ENCODE assay signal across 5 cellular contexts in the genomic region with DNA sequence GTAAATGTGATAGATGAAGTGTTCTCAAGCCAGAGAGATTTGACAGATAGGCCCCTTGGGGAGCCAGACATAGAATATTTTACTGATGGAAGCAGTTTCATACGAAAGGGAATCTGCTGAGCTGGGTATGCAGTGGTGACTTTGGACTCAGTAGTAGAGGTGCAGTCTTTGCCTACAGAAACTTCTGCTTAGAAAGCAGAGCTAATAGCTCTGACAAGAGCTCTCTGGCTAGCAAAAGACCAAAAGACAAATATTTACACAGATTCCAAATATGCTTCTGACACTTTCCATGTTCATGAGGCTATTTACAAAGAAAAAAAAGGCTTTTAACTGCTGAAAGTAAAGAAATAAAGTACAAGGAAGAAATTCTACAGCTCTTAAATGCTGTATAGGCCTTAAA. TPM values are rescaled to one million over a fixed set of nuclear protein-coding genes. Genes with fewer than 3 reads are reported as not detected.
"Had no signal": no experiment of that assay in that cellular context is flagged by ENCODE, and none has a peak within 500 bp of the region (broad histone marks: within the 10 kb centered on the region; RNA-seq: fewer than 3 reads in every experiment).

No MANE protein-coding gene starts in this region.

RNA-seq across cellular contexts. Expression of gene ACSM1, which starts 19.9 kb away (rescaled TPM):
- total RNA-seq: activated T-helper 1 cell treated with anti-CD3 and anti-CD28 coated beads, Interleukin-12 subunit alpha, Interleukin-12 subunit beta, Interleukin-2, Interleukin-4 antibody, amounts not matched to agents 30 ng/mL and 10 ng/mL and 1 ng/mL, durations not matched to agents 14 hours and 24 hours and 36 hours; chondrocyte; fibroblast of lung; osteoblast had no signal
- polyA plus RNA-seq: fibroblast of lung, SK-N-SH had no signal
